In genomic region chr5:115565233-115565632, GRCh38 we compare ENCODE assay signal across 25 cellular contexts.
"Had no signal": no experiment of that assay in that cellular context is flagged by ENCODE, and none has a peak within 500 bp of the region (broad histone marks: within the 10 kb centered on the region; RNA-seq: fewer than 3 reads in every experiment).

No MANE protein-coding gene starts in this region.

- H3K4me3 ChIP-seq: colonic mucosa, gastrocnemius medialis, neural progenitor cell, psoas muscle, smooth muscle cell, stomach, suprapubic skin, tibial artery had no signal

- H3K36me3 ChIP-seq: colonic mucosa, gastrocnemius medialis, neural progenitor cell, stomach, suprapubic skin, tibial artery had no signal

- DNase-seq: activated CD4-positive, alpha-beta T cell treated with anti-CD3 and anti-CD28 coated beads for 4 hours; activated CD4-positive, alpha-beta T cell treated with anti-CD3 and anti-CD28 coated beads, Interleukin-2, amount 50 U/mL, for 4 hours; activated CD8-positive, alpha-beta memory T cell treated with anti-CD3 and anti-CD28 coated beads for 24 hours; activated effector memory CD4-positive, alpha-beta T cell treated with anti-CD3 and anti-CD28 coated beads, Interleukin-2, amount 50 U/mL, for 16 hours; activated naive CD4-positive, alpha-beta T cell treated with anti-CD3 and anti-CD28 coated beads, Interleukin-2, amount 10 ng/mL, durations not matched to agents 7 days and 5 days; activated naive CD8-positive, alpha-beta T cell treated with anti-CD3 and anti-CD28 coated beads, Interleukin-2, amount 10 ng/mL, durations not matched to agents 7 days and 5 days; colonic mucosa; effector CD8-positive, alpha-beta T cell; gastrocnemius medialis; glutamatergic neuron; islet precursor cell; natural killer cell; occipital lobe; psoas muscle; stimulated activated CD4-positive, alpha-beta T cell treated with anti-CD3 and anti-CD28 coated beads, Interleukin-1b, Interleukin-23, amount 100 ng/mL, for 48 hours; stimulated activated CD4-positive, alpha-beta T cell treated with anti-CD3 and anti-CD28 coated beads, Interleukin-4, amount 100 ng/mL, for 4 hours; stimulated activated CD8-positive, alpha-beta memory T cell treated with anti-CD3 and anti-CD28 coated beads, Interleukin-4, amount 100 ng/mL, for 48 hours; stomach; tibial artery had no signal

- H3K27ac ChIP-seq: colonic mucosa, gastrocnemius medialis, neural progenitor cell, parathyroid adenoma, psoas muscle, stomach, suprapubic skin, tibial artery, VCaP had no signal

- ATAC-seq: gastrocnemius medialis; natural killer cell; stimulated activated memory B cell treated with anti-CD40 and anti-IgM and Interleukin-4, amounts not matched to agents 10 μg/mL and 1 μg/mL and 100 μg/mL, for 72 hours had no signal

- H3K27me3 ChIP-seq: colonic mucosa, gastrocnemius medialis, neural progenitor cell, stomach, suprapubic skin had no signal

- H3K9me3 ChIP-seq: colonic mucosa, gastrocnemius medialis, psoas muscle, stomach, suprapubic skin, tibial artery had no signal

- H3K4me1 ChIP-seq: colonic mucosa, neural progenitor cell, parathyroid adenoma, stomach, suprapubic skin, tibial artery had no signal
